8 cellular contexts compared by ENCODE assay signal in genomic region chr18:3062798-3063563, GRCh38. TPM values are rescaled to one million over a fixed set of nuclear protein-coding genes. Genes with fewer than 3 reads are reported as not detected.
DNase-seq lines count a peak whose midpoint lies in the region; ATAC-seq, FAIRE-seq and TF ChIP-seq lines count a peak whose summit lies in the region.

No MANE protein-coding gene starts in this region.

- H3K9me3 Mint-ChIP-seq in Calu3 (ENCODE audit: low read depth, unreplicated experiment), result no peaks in the 10 kb centered on the region
- H3K9me3 Mint-ChIP-seq in activated T-helper 1 cell treated with anti-CD3 and anti-CD28 coated beads, Interleukin-12 subunit alpha, Interleukin-12 subunit beta, Interleukin-2, Interleukin-4 antibody, amounts not matched to agents 30 ng/mL and 10 ng/mL and 1 ng/mL, durations not matched to agents 14 hours and 24 hours and 36 hours, result peaks cover 6% of the 10 kb centered on the region

- intact Hi-C loops in Calu3 (cut with micrococcal nuclease; ENCODE audit: unreplicated experiment) (loop anchor here (2.0 to 5.0 kb wide), 3 partner anchors 51 to 128 kb away; partner anchors contain the start of gene LPIN2), PC-9 (cut with micrococcal nuclease; ENCODE audit: unreplicated experiment) (loop anchor here (1.0 kb wide), 1 partner anchor 131 kb away; no protein-coding TSS in a partner anchor), pancreas (cut with DNase I) (no loop called here), upper lobe of right lung (cut with DNase I) (no loop called here)
- intact Hi-C loops in activated T-helper 1 cell treated with anti-CD3 and anti-CD28 coated beads, Interleukin-12 subunit alpha, Interleukin-12 subunit beta, Interleukin-2, Interleukin-4 antibody, amounts not matched to agents 30 ng/mL and 10 ng/mL and 1 ng/mL, durations not matched to agents 14 hours and 24 hours and 36 hours (cut with micrococcal nuclease), result loop anchor here (1.0 to 5.0 kb wide), 4 partner anchors 66 to 421 kb away; partner anchors contain the start of gene SMCHD1

- peaks cover 13% of the 10 kb centered on the region for H3F3A ChIP-seq in PC-9 (ENCODE audit: insufficient read depth, low read depth)

- no peak overlapping the region for H3K4me2 ChIP-seq in PC-9

- H3K36me3 ChIP-seq in PC-9 (ENCODE audit: low read depth) (no peaks in the 10 kb centered on the region), gastroesophageal sphincter (peaks cover 0 to 27% of the 10 kb centered on the region in 2 donors), pancreas (peaks cover 0 to 7% (median 0%) of the 10 kb centered on the region in 3 donors), upper lobe of right lung (no peaks in the 10 kb centered on the region)

- 26 to 30% methylated on average over 13 to 14 of the region's 16 CpGs for WGBS in gastroesophageal sphincter (ENCODE audit: low coverage in 1 of 2), 2 donors
- 52 to 62% methylated on average over 16 of the region's 16 CpGs for WGBS in pancreas, 2 donors

- CTCF ChIA-PET in Calu3 (lab: Charles Lee) (interaction anchor here (0.5 to 2.2 kb wide), 15 partner anchors 20 to 599 kb away, joined by 3 to 32 read pairs (median 5); partner anchors contain the start of gene MYL12A), HEK293T (lab: Yijun Ruan, JAX) (interaction anchor here (0.5 to 2.0 kb wide), 12 partner anchors 9 to 229 kb away, joined by 3 to 5 read pairs (median 3); no protein-coding TSS in a partner anchor), PC-9 (lab: Charles Lee) (interaction anchor here (0.5 to 1.8 kb wide), 13 partner anchors 9 to 260 kb away, joined by 3 to 9 read pairs (median 3); no protein-coding TSS in a partner anchor)

- H3K36me3 Mint-ChIP-seq in Calu3 (ENCODE audit: insufficient read depth, unreplicated experiment), result no peaks in the 10 kb centered on the region
- H3K36me3 Mint-ChIP-seq in activated T-helper 1 cell treated with anti-CD3 and anti-CD28 coated beads, Interleukin-12 subunit alpha, Interleukin-12 subunit beta, Interleukin-2, Interleukin-4 antibody, amounts not matched to agents 30 ng/mL and 10 ng/mL and 1 ng/mL, durations not matched to agents 14 hours and 24 hours and 36 hours (ENCODE audit: low read depth), result peaks cover 2% of the 10 kb centered on the region

- H3K9me3 ChIP-seq in PC-9 (ENCODE audit: insufficient read depth, low read depth) (no peaks in the 10 kb centered on the region), gastroesophageal sphincter (no peaks in the 10 kb centered on the region), pancreas (no peaks in the 10 kb centered on the region), upper lobe of right lung (no peaks in the 10 kb centered on the region)

- H3K27ac ChIP-seq in PC-9 (no peak overlapping the region), gastroesophageal sphincter (peak overlapping the region in 2 of 4 donors; percentile 3 to 7), pancreas (no peak overlapping the region), upper lobe of right lung (no peak overlapping the region)

- H3K4me1 ChIP-seq in PC-9 (replicated peaks; ENCODE audit: insufficient read depth), result peaks cover 17% of the 10 kb centered on the region
- peaks cover 0 to 16% (median 6%) of the 10 kb centered on the region in 3 donors for H3K4me1 ChIP-seq in gastroesophageal sphincter
- no peaks in the 10 kb centered on the region for H3K4me1 ChIP-seq in pancreas
- peaks cover 27% of the 10 kb centered on the region for H3K4me1 ChIP-seq in upper lobe of right lung

- H3K4me3 ChIP-seq in PC-9, result no peak overlapping the region
- peak overlapping the region; percentile 13 to 17 for H3K4me3 ChIP-seq in gastroesophageal sphincter
- H3K4me3 ChIP-seq in pancreas, result no peak overlapping the region
- no peak overlapping the region for H3K4me3 ChIP-seq in upper lobe of right lung

- FAIRE-seq in pancreas (lab: Jason Lieb, UNC), result no peak

- no peaks in the 10 kb centered on the region for H3K79me2 ChIP-seq in PC-9 (ENCODE audit: low read depth)

- no peaks in the 10 kb centered on the region for H4K20me1 ChIP-seq in PC-9 (ENCODE audit: insufficient read depth)

- peak overlapping the region; percentile 17 for H3K4me3 Mint-ChIP-seq in Calu3 (ENCODE audit: low read depth, unreplicated experiment)
- H3K4me3 Mint-ChIP-seq in activated T-helper 1 cell treated with anti-CD3 and anti-CD28 coated beads, Interleukin-12 subunit alpha, Interleukin-12 subunit beta, Interleukin-2, Interleukin-4 antibody, amounts not matched to agents 30 ng/mL and 10 ng/mL and 1 ng/mL, durations not matched to agents 14 hours and 24 hours and 36 hours, result peak overlapping the region; percentile 66

- ATAC-seq in gastroesophageal sphincter (peak; percentile 45), pancreas (peak; percentile 50 to 89 (median 80)), upper lobe of right lung (peak; percentile 85), HG02981 (IDR thresholded peaks at IDR 0.05; ENCODE audit: unreplicated experiment) (no peak)

- H3K9me2 ChIP-seq in PC-9 (ENCODE audit: insufficient read depth), result no peaks in the 10 kb centered on the region

- peak; percentile 79 for DNase-seq in Calu3
- peak; percentile 35 for DNase-seq in HEK293T (ENCODE audit: extremely low spot score)
- DNase-seq in PC-9, result peak in 1 of 2 experiments; percentile 31
- DNase-seq in activated T-helper 1 cell treated with anti-CD3 and anti-CD28 coated beads, Interleukin-12 subunit alpha, Interleukin-12 subunit beta, Interleukin-2, Interleukin-4 antibody, amounts not matched to agents 30 ng/mL and 10 ng/mL and 1 ng/mL, durations not matched to agents 14 hours and 24 hours and 36 hours (ENCODE audit: low spot score), result peak; percentile 64
- peak; percentile 20 to 70 (median 53) for DNase-seq in pancreas
- peak; percentile 87 for DNase-seq in upper lobe of right lung

- H3K27ac Mint-ChIP-seq in Calu3 (ENCODE audit: unreplicated experiment), result peak overlapping the region; percentile 33
- peak overlapping the region; percentile 99 for H3K27ac Mint-ChIP-seq in activated T-helper 1 cell treated with anti-CD3 and anti-CD28 coated beads, Interleukin-12 subunit alpha, Interleukin-12 subunit beta, Interleukin-2, Interleukin-4 antibody, amounts not matched to agents 30 ng/mL and 10 ng/mL and 1 ng/mL, durations not matched to agents 14 hours and 24 hours and 36 hours

- TF ChIP-seq POLR2A in gastroesophageal sphincter (IDR thresholded peaks at IDR 0.05), result no peak

- H3K4me1 Mint-ChIP-seq in Calu3 (ENCODE audit: low read depth, unreplicated experiment), result peaks cover 9% of the 10 kb centered on the region
- H3K4me1 Mint-ChIP-seq in activated T-helper 1 cell treated with anti-CD3 and anti-CD28 coated beads, Interleukin-12 subunit alpha, Interleukin-12 subunit beta, Interleukin-2, Interleukin-4 antibody, amounts not matched to agents 30 ng/mL and 10 ng/mL and 1 ng/mL, durations not matched to agents 14 hours and 24 hours and 36 hours (ENCODE audit: low read depth), result peaks cover 67% of the 10 kb centered on the region

- H3K27me3 Mint-ChIP-seq in Calu3 (ENCODE audit: unreplicated experiment), result no peaks in the 10 kb centered on the region
- no peaks in the 10 kb centered on the region for H3K27me3 Mint-ChIP-seq in activated T-helper 1 cell treated with anti-CD3 and anti-CD28 coated beads, Interleukin-12 subunit alpha, Interleukin-12 subunit beta, Interleukin-2, Interleukin-4 antibody, amounts not matched to agents 30 ng/mL and 10 ng/mL and 1 ng/mL, durations not matched to agents 14 hours and 24 hours and 36 hours (ENCODE audit: insufficient read depth)

- BruUV-seq in Calu3 (replicated peaks; lab: Mats Ljungman, UMichigan) (no TSS peak), PC-9 (replicated peaks; lab: Mats Ljungman, UMichigan) (no TSS peak)

- no peak overlapping the region for H2AFZ ChIP-seq in PC-9

- POLR2A ChIA-PET in HEK293T (lab: Yijun Ruan, JAX), result no interaction called here
- POLR2A ChIA-PET in PC-9 (lab: Charles Lee; ENCODE audit: unreplicated experiment), result interaction anchor here (0.6 kb wide), 1 partner anchor 478 kb away, joined by 4 read pairs; no protein-coding TSS in a partner anchor

- H3K27me3 ChIP-seq in PC-9 (ENCODE audit: insufficient read depth, low read depth) (no peaks in the 10 kb centered on the region), gastroesophageal sphincter (no peaks in the 10 kb centered on the region), pancreas (no peaks in the 10 kb centered on the region), upper lobe of right lung (no peaks in the 10 kb centered on the region)

- no peak for TF ChIP-seq EP300 in gastroesophageal sphincter (IDR thresholded peaks at IDR 0.05)

- TF ChIP-seq CTCF in Calu3 (IDR thresholded peaks at IDR 0.05; ENCODE audit: unreplicated experiment) (peak; percentile 92), PC-9 (conservative IDR thresholded peaks at IDR 0.05) (peak; percentile 68), gastroesophageal sphincter (IDR thresholded peaks at IDR 0.05) (peak; percentile 58 to 80 (median 73)), pancreas (IDR thresholded peaks at IDR 0.05) (peak; percentile 16 to 51 (median 35)), upper lobe of right lung (IDR thresholded peaks at IDR 0.05) (peak; percentile 81)

TF ChIP-seq in HEK293T, 16 proteins besides CTCF, POLR2A, EP300 and RAD21:
- TF ChIP-seq CTBP1 (IDR thresholded peaks at IDR 0.05; ENCODE audit: borderline replicate concordance), result no peak
- no peak for TF ChIP-seq NFRKB (IDR thresholded peaks at IDR 0.05)
- TF ChIP-seq, protein P1, sequence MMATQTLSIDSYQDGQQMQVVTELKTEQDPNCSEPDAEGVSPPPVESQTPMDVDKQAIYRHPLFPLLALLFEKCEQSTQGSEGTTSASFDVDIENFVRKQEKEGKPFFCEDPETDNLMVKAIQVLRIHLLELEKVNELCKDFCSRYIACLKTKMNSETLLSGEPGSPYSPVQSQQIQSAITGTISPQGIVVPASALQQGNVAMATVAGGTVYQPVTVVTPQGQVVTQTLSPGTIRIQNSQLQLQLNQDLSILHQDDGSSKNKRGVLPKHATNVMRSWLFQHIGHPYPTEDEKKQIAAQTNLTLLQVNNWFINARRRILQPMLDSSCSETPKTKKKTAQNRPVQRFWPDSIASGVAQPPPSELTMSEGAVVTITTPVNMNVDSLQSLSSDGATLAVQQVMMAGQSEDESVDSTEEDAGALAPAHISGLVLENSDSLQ (IDR thresholded peaks at IDR 0.05), result peak; percentile 37

RNA-seq across cellular contexts. Expression of gene LPIN2, which starts 50.0 kb away (rescaled TPM):
- total RNA-seq in Calu3 (2022) (15.7 and 15.9 TPM in 2 replicates), PC-9 (2021) (13.3 and 15.0 TPM in 2 replicates), gastroesophageal sphincter (10 to 100 TPM; 17.6 to 34.3 (median 25.6) TPM), pancreas (10 to 100 TPM in 5 of 6 donors, 1 to 10 TPM in 1; 9.9 to 23.0 (median 13.7) TPM), upper lobe of right lung (50.7 TPM)
- 86.6 and 91.8 TPM in 2 replicates for total RNA-seq in activated T-helper 1 cell treated with anti-CD3 and anti-CD28 coated beads, Interleukin-12 subunit alpha, Interleukin-12 subunit beta, Interleukin-2, Interleukin-4 antibody, amounts not matched to agents 30 ng/mL and 10 ng/mL and 1 ng/mL, durations not matched to agents 14 hours and 24 hours and 36 hours
- 1 to 10 TPM; 5.1 to 8.2 TPM for polyA plus RNA-seq in pancreas

Comparison
In these comparisons a context has a peak if more than half of its experiments do, and no peak if none do; other contexts are left out.
1. CTCF ChIP-seq: peak in every context shown above with its lines; median percentile 92 in Calu3; 81 in upper lobe of right lung; 73 in gastroesophageal sphincter; 68 in PC-9; 35 in pancreas.
2. H3K4me3 ChIP-seq: peak in gastroesophageal sphincter (2 of 2); none in PC-9 (single experiment), pancreas (0 of 4) and upper lobe of right lung (single experiment).
3. intact Hi-C loops: an anchor here in Calu3 (2.0 to 5.0 kb wide), PC-9 (1.0 kb wide) and activated T-helper 1 cell treated with anti-CD3 and anti-CD28 coated beads, Interleukin-12 subunit alpha, Interleukin-12 subunit beta, Interleukin-2, Interleukin-4 antibody, amounts not matched to agents 30 ng/mL and 10 ng/mL and 1 ng/mL, durations not matched to agents 14 hours and 24 hours and 36 hours (1.0 to 5.0 kb wide); none called in pancreas and upper lobe of right lung.